22 cellular contexts compared by ENCODE assay signal in genomic region chr18:74902170-74902465, GRCh38.
"Had no signal": no experiment of that assay in that cellular context is flagged by ENCODE, and none has a peak within 500 bp of the region (broad histone marks: within the 10 kb centered on the region; RNA-seq: fewer than 3 reads in every experiment).

No MANE protein-coding gene starts in this region.

- H3K4me3 Mint-ChIP-seq: activated CD4-positive, alpha-beta T cell treated with anti-CD3 and anti-CD28 coated beads, Interleukin-2, amount 10 ng/mL, durations not matched to agents 7 days and 5 days; activated CD8-positive, alpha-beta T cell treated with anti-CD3 and anti-CD28 coated beads, Interleukin-2, amount 10 ng/mL, durations not matched to agents 7 days and 5 days; activated naive CD4-positive, alpha-beta T cell treated with anti-CD3 and anti-CD28 coated beads, Interleukin-2, amount 10 ng/mL, durations not matched to agents 7 days and 5 days; activated naive CD8-positive, alpha-beta T cell treated with anti-CD3 and anti-CD28 coated beads, Interleukin-2, amount 50 U/mL, for 24 hours; neural crest cell had no signal

- H3K27me3 Mint-ChIP-seq: activated CD4-positive, alpha-beta T cell treated with anti-CD3 and anti-CD28 coated beads, Interleukin-2, amount 10 ng/mL, durations not matched to agents 7 days and 5 days; activated naive CD4-positive, alpha-beta T cell treated with anti-CD3 and anti-CD28 coated beads, Interleukin-2, amount 10 ng/mL, durations not matched to agents 7 days and 5 days; activated naive CD8-positive, alpha-beta T cell treated with anti-CD3 and anti-CD28 coated beads, Interleukin-2, amount 50 U/mL, for 24 hours had no signal

- H3K4me1 Mint-ChIP-seq: activated naive CD8-positive, alpha-beta T cell treated with anti-CD3 and anti-CD28 coated beads, Interleukin-2, amount 50 U/mL, for 24 hours had no signal

- H3K9me3 ChIP-seq: colonic mucosa, left lung, prostate gland, right atrium auricular region had no signal

- H3K36me3 Mint-ChIP-seq: activated naive CD4-positive, alpha-beta T cell treated with anti-CD3 and anti-CD28 coated beads, Interleukin-2, amount 10 ng/mL, durations not matched to agents 7 days and 5 days had no signal

- DNase-seq: activated CD4-positive, alpha-beta T cell treated with anti-CD3 and anti-CD28 coated beads, Interleukin-2, amount 10 ng/mL, durations not matched to agents 7 days and 5 days; activated CD8-positive, alpha-beta T cell treated with anti-CD3 and anti-CD28 coated beads, Interleukin-2, amount 10 ng/mL, durations not matched to agents 7 days and 5 days; activated effector memory CD4-positive, alpha-beta T cell treated with Interleukin-2 at 50 U/mL for 16 hours; activated naive CD4-positive, alpha-beta T cell treated with anti-CD3 and anti-CD28 coated beads, Interleukin-2, amount 10 ng/mL, durations not matched to agents 7 days and 5 days; activated naive CD8-positive, alpha-beta T cell treated with anti-CD3 and anti-CD28 coated beads, Interleukin-2, amount 50 U/mL, for 24 hours; activated T-cell treated with anti-CD3 and anti-CD28 coated beads, Interleukin-2, amount 50 U/mL, for 48 hours; anterior cingulate cortex; brain microvascular endothelial cell; central memory CD4-positive, alpha-beta T cell; colonic mucosa; effector CD4-positive, alpha-beta T cell; head of caudate nucleus; kidney; stimulated activated CD4-positive, alpha-beta T cell treated with anti-CD3 and anti-CD28 coated beads, Interleukin-12 subunit alpha, Interleukin-12 subunit beta, amount 100 ng/mL, for 4 hours; stimulated activated CD4-positive, alpha-beta T cell treated with anti-CD3 and anti-CD28 coated beads, Interleukin-1b, Interleukin-23, amount 100 ng/mL, for 48 hours; stimulated activated CD8-positive, alpha-beta memory T cell treated with anti-CD3 and anti-CD28 coated beads, Interleukin-4, amount 100 ng/mL, for 48 hours; stimulated activated naive CD4-positive, alpha-beta T cell; T1000 had no signal

- ATAC-seq: activated CD8-positive, alpha-beta T cell treated with anti-CD3 and anti-CD28 coated beads, Interleukin-2, amount 10 ng/mL, durations not matched to agents 7 days and 5 days; activated naive CD8-positive, alpha-beta T cell treated with anti-CD3 and anti-CD28 coated beads, Interleukin-2, amount 50 U/mL, for 24 hours had no signal

- H3K27ac Mint-ChIP-seq: activated CD4-positive, alpha-beta T cell treated with anti-CD3 and anti-CD28 coated beads, Interleukin-2, amount 10 ng/mL, durations not matched to agents 7 days and 5 days; activated CD8-positive, alpha-beta T cell treated with anti-CD3 and anti-CD28 coated beads, Interleukin-2, amount 10 ng/mL, durations not matched to agents 7 days and 5 days; activated naive CD8-positive, alpha-beta T cell treated with anti-CD3 and anti-CD28 coated beads, Interleukin-2, amount 50 U/mL, for 24 hours had no signal

- H3K9me3 Mint-ChIP-seq: activated CD4-positive, alpha-beta T cell treated with anti-CD3 and anti-CD28 coated beads, Interleukin-2, amount 10 ng/mL, durations not matched to agents 7 days and 5 days; activated naive CD4-positive, alpha-beta T cell treated with anti-CD3 and anti-CD28 coated beads, Interleukin-2, amount 10 ng/mL, durations not matched to agents 7 days and 5 days; activated naive CD8-positive, alpha-beta T cell treated with anti-CD3 and anti-CD28 coated beads, Interleukin-2, amount 50 U/mL, for 24 hours; neural crest cell had no signal
